Comparison of ENCODE assay signal across 15 cellular contexts in genomic region chr4:77849278-77849965, GRCh38. TPM values are rescaled to one million over a fixed set of nuclear protein-coding genes. Genes with fewer than 3 reads are reported as not detected.
A peak's percentile ranks its signal among the peaks of the same experiment; 100 is the strongest.
DNase-seq lines count a peak whose midpoint lies in the region; ATAC-seq and TF ChIP-seq lines count a peak whose summit lies in the region.
"Had no signal": no experiment of that assay in that cellular context is flagged by ENCODE, and none has a peak within 500 bp of the region (broad histone marks: within the 10 kb centered on the region; RNA-seq: fewer than 3 reads in every experiment).

No MANE protein-coding gene starts in this region.

- no peak for TF ChIP-seq CTCF in CD8-positive, alpha-beta T cell (IDR thresholded peaks at IDR 0.05)

- H3K27me3 Mint-ChIP-seq in CD8-positive, alpha-beta T cell (ENCODE audit: low read depth) = no peaks in the 10 kb centered on the region

- H3K27me3 ChIP-seq in CD8-positive, alpha-beta T cell (ENCODE audit: insufficient read depth, low read length) = no peaks in the 10 kb centered on the region

- H3K9me3 ChIP-seq in CD8-positive, alpha-beta T cell (ENCODE audit: low read length) = no peaks in the 10 kb centered on the region

- no peaks in the 10 kb centered on the region for H3K9me3 Mint-ChIP-seq in CD8-positive, alpha-beta T cell

- CTCF ChIA-PET in CD8-positive, alpha-beta T cell (lab: Charles Lee) = interaction anchor here (0.9 kb wide), 1 partner anchor 29 kb away, joined by 4 read pairs; no protein-coding TSS in a partner anchor

- peak; percentile 35 for DNase-seq in NCI-H1436 treated with DMSO at 0.1 percent for 48 hours (lab: John Stamatoyannopoulos, UW)
- no peak for DNase-seq in NCI-H1436 (lab: John Stamatoyannopoulos, UW)
- peak; percentile 70 for DNase-seq in NCI-H146 treated with DMSO at 0.1 percent for 48 hours (lab: John Stamatoyannopoulos, UW; ENCODE audit: unreplicated experiment)
- peak; percentile 70 to 84 for DNase-seq in SHP77 (lab: John Stamatoyannopoulos, UW)
- DNase-seq in myocyte (ENCODE audit: low read depth) = peak; percentile 45
- DNase-seq in CD8-positive, alpha-beta T cell = no peak
- no peak for DNase-seq in islet precursor cell
- DNase-seq in hippocampal formation (lab: John Stamatoyannopoulos, UW) = no peak
- DNase-seq: GF-D8, GOT3, NCI-H1092, NCI-H2081 treated with DMSO at 0.1 percent for 48 hours, T-helper 1 cell had no signal

- intact Hi-C loops in CD8-positive, alpha-beta T cell (cut with DNase I, micrococcal nuclease) = no loop called here

- H3K4me3 Mint-ChIP-seq in CD8-positive, alpha-beta T cell = no peak overlapping the region

- POLR2A ChIA-PET in CD8-positive, alpha-beta T cell (lab: Charles Lee) = interaction anchor here (1.3 to 4.9 kb wide), 2 partner anchors 13 to 14 kb away, joined by 3 to 70 read pairs; partner anchors contain the start of gene MRPL1

- peaks cover 27% of the 10 kb centered on the region for H3K4me1 ChIP-seq in CD8-positive, alpha-beta T cell (ENCODE audit: insufficient read depth, low read length)

- H3K4me1 Mint-ChIP-seq in CD8-positive, alpha-beta T cell (ENCODE audit: low read depth) = peaks cover 27% of the 10 kb centered on the region

- no peak overlapping the region for H3K4me3 ChIP-seq in CD8-positive, alpha-beta T cell (ENCODE audit: low read depth, low read length)

- no peaks in the 10 kb centered on the region for H3K36me3 Mint-ChIP-seq in CD8-positive, alpha-beta T cell

- H3K27ac ChIP-seq in CD8-positive, alpha-beta T cell (ENCODE audit: low read depth, low read length) = no peak overlapping the region
- H3K27ac ChIP-seq: C4-2B, RWPE1 had no signal

- no peaks in the 10 kb centered on the region for H3K36me3 ChIP-seq in CD8-positive, alpha-beta T cell (ENCODE audit: insufficient read depth, low read length)

- no peak for ATAC-seq in CD8-positive, alpha-beta T cell

- no peak overlapping the region for H3K27ac Mint-ChIP-seq in CD8-positive, alpha-beta T cell

RNA-seq across cellular contexts. Expression of gene MRPL1, which starts 13.2 kb away (rescaled TPM):
- total RNA-seq in myocyte = 29.1 and 32.9 TPM in 2 replicates
- polyA plus RNA-seq in myocyte (2012) = 11.7 TPM
- 10 to 100 TPM; 14.8 to 20.5 TPM for total RNA-seq in CD8-positive, alpha-beta T cell

RNA-seq across cellular contexts. Expression of gene CNOT6L, which starts 30.3 kb away (rescaled TPM):
- total RNA-seq in myocyte = 18.5 and 31.7 TPM in 2 replicates
- 9.1 TPM for polyA plus RNA-seq in myocyte (2012)
- total RNA-seq in CD8-positive, alpha-beta T cell = 100 to 1,000 TPM; 324 to 341 TPM

Comparison
In these comparisons a context has a peak if more than half of its experiments do, and no peak if none do; other contexts are left out.
1. DNase-seq: peak in NCI-H1436 treated with DMSO at 0.1 percent for 48 hours (single experiment), NCI-H146 treated with DMSO at 0.1 percent for 48 hours (single experiment), SHP77 (2 of 2) and myocyte (single experiment); none in NCI-H1436 (single experiment), CD8-positive, alpha-beta T cell (0 of 7), islet precursor cell (single experiment) and hippocampal formation (0 of 2).